In the genomic region with DNA sequence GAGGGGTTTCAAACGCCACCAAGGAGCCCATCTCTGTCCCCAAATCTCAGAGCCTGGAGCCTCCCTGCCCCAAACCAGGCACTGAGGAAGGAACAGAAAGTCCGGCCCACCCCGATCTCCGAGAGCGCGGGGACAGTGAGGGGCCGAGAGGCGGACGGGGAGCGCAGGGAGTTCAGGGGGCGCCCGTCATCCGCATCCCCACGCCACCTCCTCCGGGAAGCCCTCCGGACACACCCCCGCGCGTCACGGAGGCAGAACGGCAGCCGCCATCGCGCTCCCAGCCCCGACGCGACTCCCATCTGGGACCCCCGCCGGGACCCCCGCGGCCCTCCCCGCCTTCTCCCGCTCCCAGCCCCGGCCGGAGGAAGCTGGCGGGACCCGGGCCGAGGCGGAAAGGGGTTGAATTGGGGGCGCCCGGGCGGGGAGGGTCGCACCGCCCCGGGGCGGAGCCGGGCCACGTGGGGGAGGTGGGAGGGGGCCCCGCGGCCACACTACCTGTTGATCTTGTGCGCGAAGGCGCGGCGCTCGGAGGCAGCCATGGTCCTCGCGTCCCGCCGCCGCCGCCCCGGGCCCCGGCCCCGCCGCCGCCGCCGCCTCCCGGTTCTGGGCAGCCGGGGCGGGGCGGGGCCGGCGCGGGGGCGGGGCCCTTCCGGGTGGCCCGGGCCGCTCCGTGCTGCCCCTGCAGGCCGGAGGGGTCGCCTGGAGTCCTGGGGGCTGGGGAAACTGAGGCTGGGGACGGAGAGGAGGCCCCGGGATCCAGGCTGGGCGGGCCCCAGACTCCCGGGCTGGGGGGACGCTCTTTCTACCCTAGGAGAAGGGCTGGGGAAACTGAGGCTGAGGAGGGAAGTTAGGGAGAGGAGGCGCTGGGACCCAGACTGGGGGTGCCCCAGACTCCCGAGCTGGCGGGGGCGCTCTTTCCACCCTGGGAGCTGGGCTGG, we compare ENCODE assay signal across 2 cellular contexts.
TF ChIP-seq lines count a peak whose summit lies in the region.

TSS of gene DOCK6 (minus strand) at position 623 of the 938 bp plus-strand sequence. CDS start at position 539, 84 bp downstream.

TF ChIP-seq in PFSK-1, 5 proteins besides CTCF, POLR2A, EP300 and RAD21:
- TF ChIP-seq SIN3A (IDR thresholded peaks at IDR 0.05; ENCODE audit: borderline replicate concordance, insufficient read depth, low read length) (no peak), FOXP2 (optimal IDR thresholded peaks at IDR 0.05; ENCODE audit: borderline replicate concordance, extremely low read depth, extremely low read length, insufficient read depth) (peak; percentile 33), TAF1 (IDR thresholded peaks at IDR 0.05; ENCODE audit: borderline replicate concordance, insufficient read depth, low read length) (no peak), REST (IDR thresholded peaks at IDR 0.05; ENCODE audit: insufficient read depth in 1 of 2, low read depth in 2 of 2, low read length in 2 of 2) (no peak), POLR2AphosphoS5 (IDR thresholded peaks at IDR 0.05; ENCODE audit: low read depth, low read length) (no peak)

TF ChIP-seq in HepG2, 621 proteins besides CTCF, POLR2A, EP300 and RAD21 (continues in another document):
- TF ChIP-seq PHF8 (CRISPR knock-in tag; IDR thresholded peaks at IDR 0.05) (no peak; the same call in 1 of the 2 replicates), JUN (CRISPR knock-in tag; IDR thresholded peaks at IDR 0.05) (no peak), CREB1 (IDR thresholded peaks at IDR 0.05) (no peak), CREB1 (CRISPR knock-in tag; IDR thresholded peaks at IDR 0.05) (no peak), ATRX (CRISPR knock-in tag; IDR thresholded peaks at IDR 0.05; ENCODE audit: borderline replicate concordance) (no peak), ATF7-NPFF (CRISPR knock-in tag; IDR thresholded peaks at IDR 0.05; ENCODE audit: low read depth) (no peak), MAFF (IDR thresholded peaks at IDR 0.05; ENCODE audit: low read depth, low read length) (no peak), TEF (CRISPR knock-in tag; IDR thresholded peaks at IDR 0.05) (no peak), FOXP1 (IDR thresholded peaks at IDR 0.05) (no peak), FOXP1 (CRISPR knock-in tag; IDR thresholded peaks at IDR 0.05) (no peak), ZBTB7A (CRISPR knock-in tag; IDR thresholded peaks at IDR 0.05) (0 out of 2 replicates have a peak, but pooled peaks have one; percentile 50), HDAC1 (CRISPR knock-in tag; IDR thresholded peaks at IDR 0.05) (peak; percentile 49), ZNF772 (CRISPR knock-in tag; IDR thresholded peaks at IDR 0.05) (no peak), HNF1B (CRISPR knock-in tag; IDR thresholded peaks at IDR 0.05) (0 out of 2 replicates have a peak, but pooled peaks have one; percentile 22), HES4 (CRISPR knock-in tag; IDR thresholded peaks at IDR 0.05; ENCODE audit: borderline replicate concordance) (no peak), HDAC2 (CRISPR knock-in tag; IDR thresholded peaks at IDR 0.05) (0 out of 2 replicates have a peak, but pooled peaks have one; percentile 19), ATF6 (CRISPR knock-in tag; conservative IDR thresholded peaks at IDR 0.05) (no peak), ZNF629 (CRISPR knock-in tag; conservative IDR thresholded peaks at IDR 0.05) (no peak), HIVEP1 (CRISPR knock-in tag; IDR thresholded peaks at IDR 0.05) (no peak), ZNF75D (CRISPR knock-in tag; IDR thresholded peaks at IDR 0.05; ENCODE audit: borderline replicate concordance) (no peak), PTBP1 (IDR thresholded peaks at IDR 0.05; ENCODE audit: low read depth, low read length, poor library complexity, severe bottlenecking) (no peak), POGK (CRISPR knock-in tag; conservative IDR thresholded peaks at IDR 0.05) (no peak), NFRKB (IDR thresholded peaks at IDR 0.05) (no peak), ARID2 (CRISPR knock-in tag; IDR thresholded peaks at IDR 0.05; ENCODE audit: borderline replicate concordance) (0 out of 2 replicates have a peak, but pooled peaks have one; percentile 62), ZNF136 (CRISPR knock-in tag; IDR thresholded peaks at IDR 0.05; ENCODE audit: low read depth) (no peak), ZFP90 (CRISPR knock-in tag; IDR thresholded peaks at IDR 0.05; ENCODE audit: borderline replicate concordance) (no peak), CCAR2 (optimal IDR thresholded peaks at IDR 0.05; ENCODE audit: low read depth, low read length) (no peak), ZEB1 (IDR thresholded peaks at IDR 0.05; ENCODE audit: insufficient replicate concordance, low read depth) (no peak), YEATS4 (CRISPR knock-in tag; IDR thresholded peaks at IDR 0.05; ENCODE audit: borderline replicate concordance) (0 out of 2 replicates have a peak, but pooled peaks have one; percentile 29), HOXA3 (CRISPR knock-in tag; IDR thresholded peaks at IDR 0.05) (peak; percentile 10; the same call in 1 of the 2 replicates), YY1 (IDR thresholded peaks at IDR 0.05; ENCODE audit: insufficient read depth, insufficient replicate concordance, low read depth, low read length) (peak; percentile 66), KDM5B (CRISPR knock-in tag; IDR thresholded peaks at IDR 0.05; ENCODE audit: borderline replicate concordance) (peak; percentile 30; the same call in 1 of the 2 replicates), ZBTB42 (CRISPR knock-in tag; IDR thresholded peaks at IDR 0.05) (0 out of 2 replicates have a peak, but pooled peaks have one; percentile 29), ZNF556 (CRISPR knock-in tag; IDR thresholded peaks at IDR 0.05; ENCODE audit: borderline replicate concordance) (no peak)
- TF ChIP-seq, protein P1, sequence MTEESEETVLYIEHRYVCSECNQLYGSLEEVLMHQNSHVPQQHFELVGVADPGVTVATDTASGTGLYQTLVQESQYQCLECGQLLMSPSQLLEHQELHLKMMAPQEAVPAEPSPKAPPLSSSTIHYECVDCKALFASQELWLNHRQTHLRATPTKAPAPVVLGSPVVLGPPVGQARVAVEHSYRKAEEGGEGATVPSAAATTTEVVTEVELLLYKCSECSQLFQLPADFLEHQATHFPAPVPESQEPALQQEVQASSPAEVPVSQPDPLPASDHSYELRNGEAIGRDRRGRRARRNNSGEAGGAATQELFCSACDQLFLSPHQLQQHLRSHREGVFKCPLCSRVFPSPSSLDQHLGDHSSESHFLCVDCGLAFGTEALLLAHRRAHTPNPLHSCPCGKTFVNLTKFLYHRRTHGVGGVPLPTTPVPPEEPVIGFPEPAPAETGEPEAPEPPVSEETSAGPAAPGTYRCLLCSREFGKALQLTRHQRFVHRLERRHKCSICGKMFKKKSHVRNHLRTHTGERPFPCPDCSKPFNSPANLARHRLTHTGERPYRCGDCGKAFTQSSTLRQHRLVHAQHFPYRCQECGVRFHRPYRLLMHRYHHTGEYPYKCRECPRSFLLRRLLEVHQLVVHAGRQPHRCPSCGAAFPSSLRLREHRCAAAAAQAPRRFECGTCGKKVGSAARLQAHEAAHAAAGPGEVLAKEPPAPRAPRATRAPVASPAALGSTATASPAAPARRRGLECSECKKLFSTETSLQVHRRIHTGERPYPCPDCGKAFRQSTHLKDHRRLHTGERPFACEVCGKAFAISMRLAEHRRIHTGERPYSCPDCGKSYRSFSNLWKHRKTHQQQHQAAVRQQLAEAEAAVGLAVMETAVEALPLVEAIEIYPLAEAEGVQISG (CRISPR knock-in tag; IDR thresholded peaks at IDR 0.05) = peak; percentile 61
- TF ChIP-seq, protein P2, sequence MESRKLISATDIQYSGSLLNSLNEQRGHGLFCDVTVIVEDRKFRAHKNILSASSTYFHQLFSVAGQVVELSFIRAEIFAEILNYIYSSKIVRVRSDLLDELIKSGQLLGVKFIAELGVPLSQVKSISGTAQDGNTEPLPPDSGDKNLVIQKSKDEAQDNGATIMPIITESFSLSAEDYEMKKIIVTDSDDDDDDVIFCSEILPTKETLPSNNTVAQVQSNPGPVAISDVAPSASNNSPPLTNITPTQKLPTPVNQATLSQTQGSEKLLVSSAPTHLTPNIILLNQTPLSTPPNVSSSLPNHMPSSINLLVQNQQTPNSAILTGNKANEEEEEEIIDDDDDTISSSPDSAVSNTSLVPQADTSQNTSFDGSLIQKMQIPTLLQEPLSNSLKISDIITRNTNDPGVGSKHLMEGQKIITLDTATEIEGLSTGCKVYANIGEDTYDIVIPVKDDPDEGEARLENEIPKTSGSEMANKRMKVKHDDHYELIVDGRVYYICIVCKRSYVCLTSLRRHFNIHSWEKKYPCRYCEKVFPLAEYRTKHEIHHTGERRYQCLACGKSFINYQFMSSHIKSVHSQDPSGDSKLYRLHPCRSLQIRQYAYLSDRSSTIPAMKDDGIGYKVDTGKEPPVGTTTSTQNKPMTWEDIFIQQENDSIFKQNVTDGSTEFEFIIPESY (CRISPR knock-in tag; IDR thresholded peaks at IDR 0.05) = no peak
- TF ChIP-seq, protein P3, sequence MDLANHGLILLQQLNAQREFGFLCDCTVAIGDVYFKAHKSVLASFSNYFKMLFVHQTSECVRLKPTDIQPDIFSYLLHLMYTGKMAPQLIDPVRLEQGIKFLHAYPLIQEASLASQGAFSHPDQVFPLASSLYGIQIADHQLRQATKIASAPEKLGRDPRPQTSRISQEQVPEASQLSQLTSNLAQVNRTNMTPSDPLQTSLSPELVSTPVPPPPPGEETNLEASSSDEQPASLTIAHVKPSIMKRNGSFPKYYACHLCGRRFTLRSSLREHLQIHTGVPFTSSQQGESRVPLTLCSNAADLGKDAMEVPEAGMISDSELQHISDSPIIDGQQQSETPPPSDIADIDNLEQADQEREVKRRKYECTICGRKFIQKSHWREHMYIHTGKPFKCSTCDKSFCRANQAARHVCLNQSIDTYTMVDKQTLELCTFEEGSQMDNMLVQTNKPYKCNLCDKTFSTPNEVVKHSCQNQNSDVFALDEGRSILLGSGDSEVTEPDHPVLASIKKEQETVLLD (CRISPR knock-in tag; IDR thresholded peaks at IDR 0.05; ENCODE audit: low read depth) = no peak
- TF ChIP-seq, protein P4, sequence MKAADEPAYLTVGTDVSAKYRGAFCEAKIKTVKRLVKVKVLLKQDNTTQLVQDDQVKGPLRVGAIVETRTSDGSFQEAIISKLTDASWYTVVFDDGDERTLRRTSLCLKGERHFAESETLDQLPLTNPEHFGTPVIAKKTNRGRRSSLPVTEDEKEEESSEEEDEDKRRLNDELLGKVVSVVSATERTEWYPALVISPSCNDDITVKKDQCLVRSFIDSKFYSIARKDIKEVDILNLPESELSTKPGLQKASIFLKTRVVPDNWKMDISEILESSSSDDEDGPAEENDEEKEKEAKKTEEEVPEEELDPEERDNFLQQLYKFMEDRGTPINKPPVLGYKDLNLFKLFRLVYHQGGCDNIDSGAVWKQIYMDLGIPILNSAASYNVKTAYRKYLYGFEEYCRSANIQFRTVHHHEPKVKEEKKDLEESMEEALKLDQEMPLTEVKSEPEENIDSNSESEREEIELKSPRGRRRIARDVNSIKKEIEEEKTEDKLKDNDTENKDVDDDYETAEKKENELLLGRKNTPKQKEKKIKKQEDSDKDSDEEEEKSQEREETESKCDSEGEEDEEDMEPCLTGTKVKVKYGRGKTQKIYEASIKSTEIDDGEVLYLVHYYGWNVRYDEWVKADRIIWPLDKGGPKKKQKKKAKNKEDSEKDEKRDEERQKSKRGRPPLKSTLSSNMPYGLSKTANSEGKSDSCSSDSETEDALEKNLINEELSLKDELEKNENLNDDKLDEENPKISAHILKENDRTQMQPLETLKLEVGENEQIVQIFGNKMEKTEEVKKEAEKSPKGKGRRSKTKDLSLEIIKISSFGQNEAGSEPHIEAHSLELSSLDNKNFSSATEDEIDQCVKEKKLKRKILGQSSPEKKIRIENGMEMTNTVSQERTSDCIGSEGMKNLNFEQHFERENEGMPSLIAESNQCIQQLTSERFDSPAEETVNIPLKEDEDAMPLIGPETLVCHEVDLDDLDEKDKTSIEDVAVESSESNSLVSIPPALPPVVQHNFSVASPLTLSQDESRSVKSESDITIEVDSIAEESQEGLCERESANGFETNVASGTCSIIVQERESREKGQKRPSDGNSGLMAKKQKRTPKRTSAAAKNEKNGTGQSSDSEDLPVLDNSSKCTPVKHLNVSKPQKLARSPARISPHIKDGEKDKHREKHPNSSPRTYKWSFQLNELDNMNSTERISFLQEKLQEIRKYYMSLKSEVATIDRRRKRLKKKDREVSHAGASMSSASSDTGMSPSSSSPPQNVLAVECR (CRISPR knock-in tag; IDR thresholded peaks at IDR 0.05; ENCODE audit: borderline replicate concordance) = peak; percentile 41; the same call in 1 of the 2 replicates
